1 cellular context compared by ENCODE assay signal in the genomic region with DNA sequence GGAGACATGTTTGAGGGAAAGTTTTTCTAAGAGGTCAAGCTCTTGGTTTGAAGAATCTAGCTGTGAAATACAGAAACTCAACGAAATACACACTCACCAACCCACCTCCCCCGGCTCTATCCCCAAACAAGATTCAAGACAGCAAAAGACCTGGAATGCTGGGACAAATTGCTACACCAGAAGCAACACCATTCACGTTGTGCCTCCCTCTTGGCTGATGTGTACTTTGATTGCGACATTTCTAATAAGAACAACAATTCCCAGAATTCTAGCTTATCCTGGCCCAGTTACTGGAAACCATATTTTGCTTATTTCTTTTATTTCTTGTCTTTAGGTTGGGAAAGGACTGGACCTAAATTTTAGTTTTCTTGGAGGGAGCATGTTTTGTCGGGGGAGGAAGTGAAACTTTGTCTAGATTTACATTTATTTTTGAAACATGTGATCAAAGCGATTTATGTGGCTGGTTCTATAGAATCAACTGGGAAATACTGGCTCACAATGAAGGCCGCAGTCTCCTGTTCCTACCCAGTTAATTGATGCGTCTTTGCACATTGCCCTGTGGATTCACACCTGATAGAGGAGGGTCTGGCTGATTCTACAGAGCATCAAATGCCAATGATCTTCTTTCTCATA.
TF ChIP-seq lines count a peak whose summit lies in the region.

No MANE protein-coding gene starts in this region.

TF ChIP-seq in HepG2, 621 proteins besides CTCF, POLR2A, EP300 and RAD21 (continued from another document and continues in another):
- TF ChIP-seq SUZ12 (IDR thresholded peaks at IDR 0.05; ENCODE audit: low read depth, low read length) (no peak), DR1 (CRISPR knock-in tag; IDR thresholded peaks at IDR 0.05) (no peak), NCOA2 (CRISPR knock-in tag; IDR thresholded peaks at IDR 0.05) (peak; percentile 90), MATR3 (CRISPR knock-in tag; IDR thresholded peaks at IDR 0.05) (no peak), KDM6A (CRISPR knock-in tag; IDR thresholded peaks at IDR 0.05; ENCODE audit: low read depth) (no peak), ZBTB4 (CRISPR knock-in tag; IDR thresholded peaks at IDR 0.05; ENCODE audit: borderline replicate concordance) (no peak), CEBPG (CRISPR knock-in tag; IDR thresholded peaks at IDR 0.05) (peak; percentile 94), ZNF350 (CRISPR knock-in tag; IDR thresholded peaks at IDR 0.05; ENCODE audit: borderline replicate concordance, low read depth) (no peak), CHD2 (IDR thresholded peaks at IDR 0.05; ENCODE audit: low read depth, low read length) (no peak), ZNF253 (CRISPR knock-in tag; IDR thresholded peaks at IDR 0.05; ENCODE audit: borderline replicate concordance) (no peak), ZMAT3 (CRISPR knock-in tag; conservative IDR thresholded peaks at IDR 0.05) (no peak), RELA (CRISPR knock-in tag; IDR thresholded peaks at IDR 0.05) (no peak), MYPOP (CRISPR knock-in tag; IDR thresholded peaks at IDR 0.05) (peak; percentile 78; the same call in 1 of the 2 replicates), ZNF143 (CRISPR knock-in tag; IDR thresholded peaks at IDR 0.05) (peak; percentile 69), ZFP90 (CRISPR knock-in tag; IDR thresholded peaks at IDR 0.05; ENCODE audit: borderline replicate concordance) (0 out of 2 replicates have a peak, but pooled peaks have one; percentile 22), ZNF33A (CRISPR knock-in tag; IDR thresholded peaks at IDR 0.05; ENCODE audit: borderline replicate concordance) (no peak), PTBP1 (IDR thresholded peaks at IDR 0.05; ENCODE audit: low read depth, low read length, poor library complexity, severe bottlenecking) (no peak), ZNF382 (CRISPR knock-in tag; IDR thresholded peaks at IDR 0.05; ENCODE audit: borderline replicate concordance) (no peak), ZNF318 (CRISPR knock-in tag; IDR thresholded peaks at IDR 0.05) (no peak), NR2F6 (IDR thresholded peaks at IDR 0.05) (no peak), NR2F6 (CRISPR knock-in tag; IDR thresholded peaks at IDR 0.05) (peak; percentile 36; the same call in 1 of the 2 replicates), ATF7 (IDR thresholded peaks at IDR 0.05) (no peak), ATF7 (CRISPR knock-in tag; IDR thresholded peaks at IDR 0.05) (no peak), LCORL (IDR thresholded peaks at IDR 0.05) (no peak), LCORL (CRISPR knock-in tag; IDR thresholded peaks at IDR 0.05) (no peak), RARA (CRISPR knock-in tag; IDR thresholded peaks at IDR 0.05) (0 out of 2 replicates have a peak, but pooled peaks have one; percentile 14), AGO1 (IDR thresholded peaks at IDR 0.05; ENCODE audit: low read depth, low read length, poor library complexity, severe bottlenecking) (no peak), ZNF343 (CRISPR knock-in tag; IDR thresholded peaks at IDR 0.05) (no peak), ZNF558 (CRISPR knock-in tag; IDR thresholded peaks at IDR 0.05; ENCODE audit: borderline replicate concordance) (no peak), CEBPB (IDR thresholded peaks at IDR 0.05; ENCODE audit: borderline replicate concordance, low read depth, low read length) (peak; percentile 99), ISL2 (CRISPR knock-in tag; IDR thresholded peaks at IDR 0.05) (no peak), ZBTB38 (CRISPR knock-in tag; IDR thresholded peaks at IDR 0.05) (no peak), SOX13 (IDR thresholded peaks at IDR 0.05) (no peak), SOX13 (CRISPR knock-in tag; conservative IDR thresholded peaks at IDR 0.05 in 1 of 2, IDR thresholded peaks at IDR 0.05 in 1 of 2) (peak in 1 of 2 experiments; percentile 70; a peak in 1 of 4 replicates), RBM39 (IDR thresholded peaks at IDR 0.05; ENCODE audit: low read depth, low read length, poor library complexity, severe bottlenecking) (no peak)
- TF ChIP-seq, protein P1, sequence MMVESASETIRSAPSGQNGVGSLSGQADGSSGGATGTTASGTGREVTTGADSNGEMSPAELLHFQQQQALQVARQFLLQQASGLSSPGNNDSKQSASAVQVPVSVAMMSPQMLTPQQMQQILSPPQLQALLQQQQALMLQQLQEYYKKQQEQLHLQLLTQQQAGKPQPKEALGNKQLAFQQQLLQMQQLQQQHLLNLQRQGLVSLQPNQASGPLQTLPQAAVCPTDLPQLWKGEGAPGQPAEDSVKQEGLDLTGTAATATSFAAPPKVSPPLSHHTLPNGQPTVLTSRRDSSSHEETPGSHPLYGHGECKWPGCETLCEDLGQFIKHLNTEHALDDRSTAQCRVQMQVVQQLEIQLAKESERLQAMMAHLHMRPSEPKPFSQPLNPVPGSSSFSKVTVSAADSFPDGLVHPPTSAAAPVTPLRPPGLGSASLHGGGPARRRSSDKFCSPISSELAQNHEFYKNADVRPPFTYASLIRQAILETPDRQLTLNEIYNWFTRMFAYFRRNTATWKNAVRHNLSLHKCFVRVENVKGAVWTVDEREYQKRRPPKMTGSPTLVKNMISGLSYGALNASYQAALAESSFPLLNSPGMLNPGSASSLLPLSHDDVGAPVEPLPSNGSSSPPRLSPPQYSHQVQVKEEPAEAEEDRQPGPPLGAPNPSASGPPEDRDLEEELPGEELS (CRISPR knock-in tag; IDR thresholded peaks at IDR 0.05): peak; percentile 65; the same call in 1 of the 2 replicates
- TF ChIP-seq, protein P2, sequence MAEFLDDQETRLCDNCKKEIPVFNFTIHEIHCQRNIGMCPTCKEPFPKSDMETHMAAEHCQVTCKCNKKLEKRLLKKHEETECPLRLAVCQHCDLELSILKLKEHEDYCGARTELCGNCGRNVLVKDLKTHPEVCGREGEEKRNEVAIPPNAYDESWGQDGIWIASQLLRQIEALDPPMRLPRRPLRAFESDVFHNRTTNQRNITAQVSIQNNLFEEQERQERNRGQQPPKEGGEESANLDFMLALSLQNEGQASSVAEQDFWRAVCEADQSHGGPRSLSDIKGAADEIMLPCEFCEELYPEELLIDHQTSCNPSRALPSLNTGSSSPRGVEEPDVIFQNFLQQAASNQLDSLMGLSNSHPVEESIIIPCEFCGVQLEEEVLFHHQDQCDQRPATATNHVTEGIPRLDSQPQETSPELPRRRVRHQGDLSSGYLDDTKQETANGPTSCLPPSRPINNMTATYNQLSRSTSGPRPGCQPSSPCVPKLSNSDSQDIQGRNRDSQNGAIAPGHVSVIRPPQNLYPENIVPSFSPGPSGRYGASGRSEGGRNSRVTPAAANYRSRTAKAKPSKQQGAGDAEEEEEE (CRISPR knock-in tag; IDR thresholded peaks at IDR 0.05; ENCODE audit: borderline replicate concordance): no peak
- TF ChIP-seq, protein P3, sequence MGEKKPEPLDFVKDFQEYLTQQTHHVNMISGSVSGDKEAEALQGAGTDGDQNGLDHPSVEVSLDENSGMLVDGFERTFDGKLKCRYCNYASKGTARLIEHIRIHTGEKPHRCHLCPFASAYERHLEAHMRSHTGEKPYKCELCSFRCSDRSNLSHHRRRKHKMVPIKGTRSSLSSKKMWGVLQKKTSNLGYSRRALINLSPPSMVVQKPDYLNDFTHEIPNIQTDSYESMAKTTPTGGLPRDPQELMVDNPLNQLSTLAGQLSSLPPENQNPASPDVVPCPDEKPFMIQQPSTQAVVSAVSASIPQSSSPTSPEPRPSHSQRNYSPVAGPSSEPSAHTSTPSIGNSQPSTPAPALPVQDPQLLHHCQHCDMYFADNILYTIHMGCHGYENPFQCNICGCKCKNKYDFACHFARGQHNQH (CRISPR knock-in tag; IDR thresholded peaks at IDR 0.05): peak; percentile 55; the same call in 1 of the 2 replicates
- TF ChIP-seq, protein P4, sequence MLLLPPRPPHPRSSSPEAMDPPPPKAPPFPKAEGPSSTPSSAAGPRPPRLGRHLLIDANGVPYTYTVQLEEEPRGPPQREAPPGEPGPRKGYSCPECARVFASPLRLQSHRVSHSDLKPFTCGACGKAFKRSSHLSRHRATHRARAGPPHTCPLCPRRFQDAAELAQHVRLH (CRISPR knock-in tag; IDR thresholded peaks at IDR 0.05; ENCODE audit: borderline replicate concordance, low read depth): no peak
- TF ChIP-seq, protein P5, sequence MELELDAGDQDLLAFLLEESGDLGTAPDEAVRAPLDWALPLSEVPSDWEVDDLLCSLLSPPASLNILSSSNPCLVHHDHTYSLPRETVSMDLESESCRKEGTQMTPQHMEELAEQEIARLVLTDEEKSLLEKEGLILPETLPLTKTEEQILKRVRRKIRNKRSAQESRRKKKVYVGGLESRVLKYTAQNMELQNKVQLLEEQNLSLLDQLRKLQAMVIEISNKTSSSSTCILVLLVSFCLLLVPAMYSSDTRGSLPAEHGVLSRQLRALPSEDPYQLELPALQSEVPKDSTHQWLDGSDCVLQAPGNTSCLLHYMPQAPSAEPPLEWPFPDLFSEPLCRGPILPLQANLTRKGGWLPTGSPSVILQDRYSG (CRISPR knock-in tag; IDR thresholded peaks at IDR 0.05): no peak
- TF ChIP-seq, protein P6, sequence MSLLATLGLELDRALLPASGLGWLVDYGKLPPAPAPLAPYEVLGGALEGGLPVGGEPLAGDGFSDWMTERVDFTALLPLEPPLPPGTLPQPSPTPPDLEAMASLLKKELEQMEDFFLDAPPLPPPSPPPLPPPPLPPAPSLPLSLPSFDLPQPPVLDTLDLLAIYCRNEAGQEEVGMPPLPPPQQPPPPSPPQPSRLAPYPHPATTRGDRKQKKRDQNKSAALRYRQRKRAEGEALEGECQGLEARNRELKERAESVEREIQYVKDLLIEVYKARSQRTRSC (CRISPR knock-in tag; IDR thresholded peaks at IDR 0.05; ENCODE audit: low read depth): no peak
